ENCODE assay signal across 2 cellular contexts in the genomic region with DNA sequence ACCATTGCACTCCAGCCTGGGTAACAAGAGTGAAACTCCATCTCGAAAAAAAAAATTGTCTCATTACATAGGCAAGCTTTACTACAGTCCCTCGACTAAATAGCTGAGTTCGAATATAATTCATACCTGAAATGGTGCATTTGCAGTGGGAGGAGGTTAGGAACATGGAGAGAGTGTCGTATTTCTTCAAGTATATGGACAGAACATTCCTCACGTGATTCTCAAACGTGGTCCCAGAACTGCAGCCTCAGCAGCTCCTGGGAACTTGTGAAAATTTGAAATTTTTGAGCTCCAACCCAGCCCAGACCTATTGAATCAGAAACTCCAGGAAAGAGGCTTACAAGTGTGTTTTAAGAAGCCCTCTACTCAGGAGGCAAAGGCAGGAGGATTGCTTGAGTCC.
TF ChIP-seq lines count a peak whose summit lies in the region.

No MANE protein-coding gene starts in this region.

TF ChIP-seq in HepG2, 621 proteins besides CTCF, POLR2A, EP300 and RAD21:
- TF ChIP-seq HCFC1 (IDR thresholded peaks at IDR 0.05; ENCODE audit: low read depth, low read length) (no peak), GZF1 (CRISPR knock-in tag; IDR thresholded peaks at IDR 0.05) (0 out of 2 replicates have a peak, but pooled peaks have one; percentile 53)

TF ChIP-seq in Ishikawa, 13 proteins besides CTCF, POLR2A, EP300 and RAD21:
- TF ChIP-seq TEAD4 (IDR thresholded peaks at IDR 0.05) (no peak), TAF1 (IDR thresholded peaks at IDR 0.05; ENCODE audit: low read depth) (no peak), USF1 (IDR thresholded peaks at IDR 0.05) (peak; percentile 65), CEBPB (IDR thresholded peaks at IDR 0.05) (no peak)
